Comparison of ENCODE assay signal across 26 cellular contexts in genomic region chr15:101133181-101133460, GRCh38.
"Had no signal": no experiment of that assay in that cellular context is flagged by ENCODE, and none has a peak within 500 bp of the region (broad histone marks: within the 10 kb centered on the region; RNA-seq: fewer than 3 reads in every experiment).

No MANE protein-coding gene starts in this region.

- H3K79me2 ChIP-seq: hepatocyte had no signal

- H3K4me1 ChIP-seq: pancreas, right lobe of liver had no signal

- H3K9me3 ChIP-seq: esophagus muscularis mucosa, gastroesophageal sphincter, neutrophil, pancreas, right lobe of liver, testis had no signal

- H2AFZ ChIP-seq: hepatocyte had no signal

- FAIRE-seq: endothelial cell of umbilical vein, pancreas, small intestine had no signal

- ATAC-seq: foreskin keratinocyte; gastroesophageal sphincter; heart left ventricle; left cardiac atrium; left lung; naive thymus-derived CD4-positive, alpha-beta T cell; pancreas; right lobe of liver had no signal

- H3K27me3 ChIP-seq: esophagus muscularis mucosa, gastroesophageal sphincter, hepatocyte, left lung, neutrophil, pancreas, right lobe of liver, stomach, testis, tibial artery had no signal

- H3K27ac Mint-ChIP-seq: progenitor cell of endocrine pancreas, type B pancreatic cell had no signal

- H3K4me2 ChIP-seq: hepatocyte had no signal

- H3K36me3 ChIP-seq: esophagus muscularis mucosa, gastroesophageal sphincter, heart left ventricle, left lung, neutrophil, pancreas, right lobe of liver, stomach, tibial artery had no signal

- H3K4me3 Mint-ChIP-seq: naive thymus-derived CD4-positive, alpha-beta T cell; type B pancreatic cell had no signal

- H3K27ac ChIP-seq: esophagus muscularis mucosa, foreskin keratinocyte, gastroesophageal sphincter, heart left ventricle, hepatocyte, left lung, neutrophil, pancreas, right lobe of liver, stomach, testis, tibial artery had no signal

- H3K4me3 ChIP-seq: esophagus muscularis mucosa, gastroesophageal sphincter, heart left ventricle, hepatocyte, left lung, pancreas, right lobe of liver, stomach, testis, tibial artery had no signal

- DNase-seq: effector CD8-positive, alpha-beta T cell; foreskin keratinocyte; heart left ventricle; left cardiac atrium; mammary epithelial cell; midbrain; naive thymus-derived CD4-positive, alpha-beta T cell; pancreas; small intestine; stimulated activated CD4-positive, alpha-beta T cell treated with anti-CD3 and anti-CD28 coated beads, Interleukin-12 subunit alpha, Interleukin-12 subunit beta, amount 100 ng/mL, for 4 hours; stimulated activated CD4-positive, alpha-beta T cell treated with anti-CD3 and anti-CD28 coated beads, Interleukin-1b, Interleukin-23, amount 100 ng/mL, for 48 hours; stimulated activated CD4-positive, alpha-beta T cell treated with anti-CD3 and anti-CD28 coated beads, Interleukin-4, amount 100 ng/mL, for 1 hour; stimulated activated CD8-positive, alpha-beta memory T cell treated with anti-CD3 and anti-CD28 coated beads, Interleukin-4, amount 100 ng/mL, for 48 hours; stimulated activated naive CD4-positive, alpha-beta T cell treated with Interleukin-2 at 50 U/mL for 16 hours; stomach; testis; tibial artery had no signal
